8 cellular contexts compared by ENCODE assay signal in genomic region chr16:52068447-52069074, GRCh38.
DNase-seq lines count a peak whose midpoint lies in the region; ATAC-seq lines count a peak whose summit lies in the region.

No MANE protein-coding gene starts in this region.

- no peak overlapping the region for H3K4me3 Mint-ChIP-seq in activated CD8-positive, alpha-beta memory T cell treated with anti-CD3 and anti-CD28 coated beads, Interleukin-2, amount 10 ng/mL, durations not matched to agents 7 days and 5 days

- H3K27ac ChIP-seq in aorta (ENCODE audit: low read depth in 1 of 2, low read length in 2 of 2), result no peak overlapping the region

- no peaks in the 10 kb centered on the region for H3K27me3 ChIP-seq in aorta (ENCODE audit: control insufficient read depth in 1 of 2, insufficient read depth in 2 of 2, low read length in 1 of 2)

- no peaks in the 10 kb centered on the region for H3K36me3 Mint-ChIP-seq in activated CD8-positive, alpha-beta memory T cell treated with anti-CD3 and anti-CD28 coated beads, Interleukin-2, amount 10 ng/mL, durations not matched to agents 7 days and 5 days

- CTCF ChIA-PET in activated CD8-positive, alpha-beta memory T cell treated with anti-CD3 and anti-CD28 coated beads, Interleukin-2, amount 10 ng/mL, durations not matched to agents 7 days and 5 days (lab: Charles Lee), result no interaction called here

- H3K4me1 Mint-ChIP-seq in activated CD8-positive, alpha-beta memory T cell treated with anti-CD3 and anti-CD28 coated beads, Interleukin-2, amount 10 ng/mL, durations not matched to agents 7 days and 5 days, result no peaks in the 10 kb centered on the region

- 16 to 18% methylated on average over 8 of the region's 8 CpGs for WGBS in aorta, 2 donors

- H3K27ac Mint-ChIP-seq in activated CD8-positive, alpha-beta memory T cell treated with anti-CD3 and anti-CD28 coated beads, Interleukin-2, amount 10 ng/mL, durations not matched to agents 7 days and 5 days, result no peak overlapping the region

- intact Hi-C loops in aorta (cut with DNase I), result no loop called here

- DNase-seq in DMS79 treated with DMSO at 0.1 percent for 48 hours (lab: John Stamatoyannopoulos, UW) (peak; percentile 70), NCI-H2107 treated with DMSO at 0.1 percent for 48 hours (lab: John Stamatoyannopoulos, UW; ENCODE audit: unreplicated experiment) (peak; percentile 37), cerebellum (ENCODE audit: low spot score) (peak; percentile 4), middle frontal gyrus (ENCODE audit: extremely low spot score, low spot score) (peak; percentile 56), cerebellar nuclear complex (lab: John Stamatoyannopoulos, UW) (no peak), aorta (no peak)
- no peak for DNase-seq in activated CD8-positive, alpha-beta memory T cell treated with anti-CD3 and anti-CD28 coated beads, Interleukin-2, amount 10 ng/mL, durations not matched to agents 7 days and 5 days

- H3K36me3 ChIP-seq in aorta (ENCODE audit: control insufficient read depth in 1 of 2, insufficient read depth in 2 of 2, low read length in 1 of 2), result no peaks in the 10 kb centered on the region

- peaks cover 3% of the 10 kb centered on the region for H3K9me3 Mint-ChIP-seq in activated CD8-positive, alpha-beta memory T cell treated with anti-CD3 and anti-CD28 coated beads, Interleukin-2, amount 10 ng/mL, durations not matched to agents 7 days and 5 days (ENCODE audit: low read depth)

- ATAC-seq in aorta (ENCODE audit: low FRiP score) (no peak), GM19455 (IDR thresholded peaks at IDR 0.05; ENCODE audit: unreplicated experiment) (no peak)
- ATAC-seq in activated CD8-positive, alpha-beta memory T cell treated with anti-CD3 and anti-CD28 coated beads, Interleukin-2, amount 10 ng/mL, durations not matched to agents 7 days and 5 days, result no peak

- no peaks in the 10 kb centered on the region for H3K27me3 Mint-ChIP-seq in activated CD8-positive, alpha-beta memory T cell treated with anti-CD3 and anti-CD28 coated beads, Interleukin-2, amount 10 ng/mL, durations not matched to agents 7 days and 5 days

- H3K4me1 ChIP-seq in aorta (ENCODE audit: control insufficient read depth in 1 of 2, insufficient read depth in 2 of 2, low read length in 2 of 2), result no peaks in the 10 kb centered on the region

- H3K9me3 ChIP-seq in aorta (ENCODE audit: control insufficient read depth, low read length), result no peaks in the 10 kb centered on the region

- H3K4me3 ChIP-seq in aorta (ENCODE audit: low read length in 2 of 2), result no peak overlapping the region

Comparison
In these comparisons a context has a peak if more than half of its experiments do, and no peak if none do; other contexts are left out.
1. DNase-seq: peak in DMS79 treated with DMSO at 0.1 percent for 48 hours (single experiment), NCI-H2107 treated with DMSO at 0.1 percent for 48 hours (single experiment), cerebellum (single experiment) and middle frontal gyrus (single experiment); none in cerebellar nuclear complex (0 of 2), aorta (0 of 2) and activated CD8-positive, alpha-beta memory T cell treated with anti-CD3 and anti-CD28 coated beads, Interleukin-2, amount 10 ng/mL, durations not matched to agents 7 days and 5 days (single experiment).